ENCODE assay signal across 8 cellular contexts in genomic region chr16:22206013-22206846, GRCh38. TPM values are rescaled to one million over a fixed set of nuclear protein-coding genes. Genes with fewer than 3 reads are reported as not detected.
DNase-seq lines count a peak whose midpoint lies in the region; ATAC-seq and TF ChIP-seq lines count a peak whose summit lies in the region.

EEF2K (plus strand) TSS chr16:22206278; CDS start chr16:22225730, 19,452 bp downstream.

- no peaks in the 10 kb centered on the region for H3K27me3 Mint-ChIP-seq in activated T-cell treated with anti-CD3 and anti-CD28 coated beads, Interleukin-2, amount 50 U/mL, for 4 hours (ENCODE audit: low read depth)

- H3K79me1 ChIP-seq in IMR-90 (ENCODE audit: low read depth in 1 of 2, low read length in 2 of 2): peaks cover 24 to 47% of the 10 kb centered on the region in 2 experiments

- peaks cover 24% of the 10 kb centered on the region for H3K4me1 Mint-ChIP-seq in activated T-cell treated with anti-CD3 and anti-CD28 coated beads, Interleukin-2, amount 50 U/mL, for 4 hours (ENCODE audit: low read depth)
- H3K4me1 Mint-ChIP-seq in stimulated activated effector memory CD8-positive, alpha-beta T cell treated with anti-CD3 and anti-CD28 coated beads, Interleukin-12 subunit alpha, Interleukin-12 subunit beta, amount 100 ng/mL, for 72 hours: peaks cover 24% of the 10 kb centered on the region

- intact Hi-C loops in IMR-90 (cut with micrococcal nuclease): loop anchor here (1.0 kb wide), 2 partner anchors 9 to 91 kb away; partner anchors contain the start of gene POLR3E
- intact Hi-C loops in PC-3 (cut with micrococcal nuclease): loop anchor here (1.0 kb wide), 1 partner anchor 91 kb away; the partner anchor contains the start of gene POLR3E

- H2AK5ac ChIP-seq in IMR-90 (ENCODE audit: low read depth, low read length): peak within 1 kb of the TSS; percentile 9; the same call in 1 of the 2 replicates

- H3K9ac ChIP-seq in IMR-90 (ENCODE audit: low read depth, low read length): peak within 1 kb of the TSS; percentile 73
- H3K9ac ChIP-seq in PC-3 (ENCODE audit: low read length): peak within 1 kb of the TSS; percentile 94

- peak within 1 kb of the TSS; percentile 54 for H4K5ac ChIP-seq in IMR-90 (ENCODE audit: low read depth, low read length)

- peak; percentile 80 for ATAC-seq in GM21528 (IDR thresholded peaks at IDR 0.05; ENCODE audit: low FRiP score, unreplicated experiment)
- ATAC-seq in IMR-90 (ENCODE audit: low read depth): peak; percentile 93
- peak; percentile 88 for ATAC-seq in PC-3
- peak; percentile 88 for ATAC-seq in activated T-cell treated with anti-CD3 and anti-CD28 coated beads, Interleukin-2, amount 50 U/mL, for 4 hours
- peak; percentile 87 for ATAC-seq in esophagus mucosa
- peak; percentile 90 for ATAC-seq in stimulated activated effector memory CD8-positive, alpha-beta T cell treated with anti-CD3 and anti-CD28 coated beads, Interleukin-12 subunit alpha, Interleukin-12 subunit beta, amount 100 ng/mL, for 72 hours

- H2AK9ac ChIP-seq in IMR-90 (replicated peaks; ENCODE audit: low read depth, low read length, poor library complexity): peak within 1 kb of the TSS; percentile 92

- 0 out of 2 replicates have a peak, but pooled peaks cover 1% of the 10 kb centered on the region for H3K36me3 ChIP-seq in IMR-90 (ENCODE audit: control insufficient read depth, insufficient read depth, low read length)
- H3K36me3 ChIP-seq in PC-3 (ENCODE audit: low read depth, low read length): no peaks in the 10 kb centered on the region

- H2BK15ac ChIP-seq in IMR-90 (ENCODE audit: low read depth, low read length): 0 out of 3 replicates have a peak within 1 kb of the TSS, but pooled peaks have one; percentile 12

- WGBS in IMR-90 (ENCODE audit: extremely low coverage in 2 of 2, insufficient read length in 1 of 2), 2 experiments: 0% methylated on average over 35 of the region's 74 CpGs; no CpG with 5 or more reads in 1 of the 2 experiments

- H3K27ac ChIP-seq in IMR-90 (ENCODE audit: insufficient read depth, low read length) (peak within 1 kb of the TSS; percentile 71), PC-3 (ENCODE audit: low read length) (peak within 1 kb of the TSS; percentile 72)

- peak within 1 kb of the TSS; percentile 74 for H3K23ac ChIP-seq in IMR-90 (ENCODE audit: low read depth, low read length)

- H2BK120ac ChIP-seq in IMR-90 (ENCODE audit: low read depth, low read length): peak within 1 kb of the TSS; percentile 29

- no peaks in the 10 kb centered on the region for H3F3A ChIP-seq in PC-3 (ENCODE audit: low read length, unreplicated experiment)

- H3K9me3 ChIP-seq in IMR-90 (ENCODE audit: control insufficient read depth, insufficient read depth, low read length): no peaks in the 10 kb centered on the region
- H3K9me3 ChIP-seq in PC-3 (ENCODE audit: low read length): no peaks in the 10 kb centered on the region

- H3K27me3 ChIP-seq in IMR-90 (ENCODE audit: control insufficient read depth, insufficient read depth, low read length): no peaks in the 10 kb centered on the region
- H3K27me3 ChIP-seq in PC-3 (ENCODE audit: low read length): no peaks in the 10 kb centered on the region

- H2BK5ac ChIP-seq in IMR-90 (ENCODE audit: low read depth, low read length, poor library complexity, severe bottlenecking): peak within 1 kb of the TSS; percentile 63

- peak within 1 kb of the TSS; percentile 90 for H3K4me3 Mint-ChIP-seq in activated T-cell treated with anti-CD3 and anti-CD28 coated beads, Interleukin-2, amount 50 U/mL, for 4 hours
- peak within 1 kb of the TSS; percentile 87 for H3K4me3 Mint-ChIP-seq in stimulated activated effector memory CD8-positive, alpha-beta T cell treated with anti-CD3 and anti-CD28 coated beads, Interleukin-12 subunit alpha, Interleukin-12 subunit beta, amount 100 ng/mL, for 72 hours

- peak within 1 kb of the TSS; percentile 95 for H3K27ac Mint-ChIP-seq in stimulated activated effector memory CD8-positive, alpha-beta T cell treated with anti-CD3 and anti-CD28 coated beads, Interleukin-12 subunit alpha, Interleukin-12 subunit beta, amount 100 ng/mL, for 72 hours

- peak within 1 kb of the TSS; percentile 5; the same call in 1 of the 2 replicates for H3K18ac ChIP-seq in IMR-90 (ENCODE audit: low read depth, low read length)

- H4K91ac ChIP-seq in IMR-90 (ENCODE audit: insufficient read depth, low read depth, low read length): peak within 1 kb of the TSS; percentile 43

- POLR2A ChIA-PET in IMR-90 (lab: Charles Lee; ENCODE audit: unreplicated experiment) (interaction anchor here (0.6 kb wide), 1 partner anchor 14 kb away, joined by 3 read pairs; no protein-coding TSS in a partner anchor), PC-3 (lab: Charles Lee; ENCODE audit: unreplicated experiment) (interaction anchor here (0.6 to 0.7 kb wide), 2 partner anchors 41 to 92 kb away, joined by 3 to 7 read pairs; no protein-coding TSS in a partner anchor)

- CTCF ChIA-PET in IMR-90 (lab: Yijun Ruan, JAX): interaction anchor here (0.7 to 2.3 kb wide), 4 partner anchors 15 to 95 kb away, joined by 3 to 7 read pairs (median 3); no protein-coding TSS in a partner anchor
- CTCF ChIA-PET in PC-3 (lab: Charles Lee): interaction anchor here (0.5 to 0.6 kb wide), 2 partner anchors 10 to 34 kb away, joined by 10 to 14 read pairs; no protein-coding TSS in a partner anchor

- DNase-seq in DMS153 treated with DMSO at 0.1 percent for 48 hours (lab: John Stamatoyannopoulos, UW; ENCODE audit: unreplicated experiment) (peak; percentile 92), IMR-90 (peak; percentile 95), PC-3 (peak; percentile 95), myocyte (ENCODE audit: low read depth) (peak; percentile 97)
- peak; percentile 76 for DNase-seq in activated T-cell treated with anti-CD3 and anti-CD28 coated beads, Interleukin-2, amount 50 U/mL, for 4 hours
- DNase-seq in stimulated activated effector memory CD8-positive, alpha-beta T cell treated with anti-CD3 and anti-CD28 coated beads, Interleukin-12 subunit alpha, Interleukin-12 subunit beta, amount 100 ng/mL, for 72 hours (ENCODE audit: low spot score in 2 of 2): peak; percentile 72 to 86

- peak within 1 kb of the TSS; percentile 78 to 95 for H4K8ac ChIP-seq in IMR-90 (ENCODE audit: low read depth in 2 of 2, low read length in 2 of 2)

- peaks cover 6% of the 10 kb centered on the region for H3K9me1 ChIP-seq in IMR-90 (ENCODE audit: insufficient read depth, low read length)

- H2AFZ ChIP-seq in IMR-90 (replicated peaks; ENCODE audit: low read length, poor library complexity) (peak within 1 kb of the TSS; percentile 96), PC-3 (ENCODE audit: low read length) (peak within 1 kb of the TSS; percentile 87)

- in situ Hi-C loops in IMR-90 (cut with MboI; ENCODE audit: low sequenced_read_pairs): no loop called here

- peak; percentile 62 for TF ChIP-seq RAD21 in IMR-90 (IDR thresholded peaks at IDR 0.05; ENCODE audit: low read length)

- no peak for TF ChIP-seq POLR2A in IMR-90 (IDR thresholded peaks at IDR 0.05; ENCODE audit: low read depth, low read length)

- dilution Hi-C loops in IMR-90 (cut with HindIII; ENCODE audit: low sequenced_read_pairs, unreplicated experiment): no loop called here

- H3K9me3 Mint-ChIP-seq in activated T-cell treated with anti-CD3 and anti-CD28 coated beads, Interleukin-2, amount 50 U/mL, for 4 hours: no peaks in the 10 kb centered on the region
- H3K9me3 Mint-ChIP-seq in stimulated activated effector memory CD8-positive, alpha-beta T cell treated with anti-CD3 and anti-CD28 coated beads, Interleukin-12 subunit alpha, Interleukin-12 subunit beta, amount 100 ng/mL, for 72 hours: no peaks in the 10 kb centered on the region

- peak within 1 kb of the TSS; percentile 76 for H3K4ac ChIP-seq in IMR-90 (ENCODE audit: low read depth, low read length)

- peaks cover 51% of the 10 kb centered on the region for H3K79me2 ChIP-seq in PC-3 (ENCODE audit: low read length)

- H3K4me1 ChIP-seq in IMR-90 (ENCODE audit: control insufficient read depth, insufficient read depth, low read length) (peaks cover 7% of the 10 kb centered on the region; the same call in 1 of the 2 replicates), PC-3 (ENCODE audit: insufficient read depth, low read length) (peaks cover 15% of the 10 kb centered on the region)

- peak within 1 kb of the TSS; percentile 71 for H3K14ac ChIP-seq in IMR-90 (replicated peaks; ENCODE audit: low read depth, low read length)

- H3K4me2 ChIP-seq in IMR-90 (ENCODE audit: low read depth, low read length): peak within 1 kb of the TSS; percentile 82
- peak within 1 kb of the TSS; percentile 87 for H3K4me2 ChIP-seq in PC-3 (ENCODE audit: low read length)

- BruUV-seq in IMR-90 (replicated peaks; lab: Mats Ljungman, UMichigan): no TSS peak
- BruUV-seq in PC-3 (replicated peaks; lab: Mats Ljungman, UMichigan): no TSS peak

- no peaks in the 10 kb centered on the region for H3K9me2 ChIP-seq in PC-3 (replicated peaks; ENCODE audit: low read length)

- H3K36me3 Mint-ChIP-seq in activated T-cell treated with anti-CD3 and anti-CD28 coated beads, Interleukin-2, amount 50 U/mL, for 4 hours (ENCODE audit: insufficient read depth): peaks cover 4% of the 10 kb centered on the region
- H3K36me3 Mint-ChIP-seq in stimulated activated effector memory CD8-positive, alpha-beta T cell treated with anti-CD3 and anti-CD28 coated beads, Interleukin-12 subunit alpha, Interleukin-12 subunit beta, amount 100 ng/mL, for 72 hours: peaks cover 7% of the 10 kb centered on the region

- H3K56ac ChIP-seq in IMR-90 (ENCODE audit: extremely low read depth, insufficient read depth, low read length): peak within 1 kb of the TSS; percentile 78

- H3K4me3 ChIP-seq in IMR-90 (ENCODE audit: insufficient read depth, low read depth, low read length) (peak within 1 kb of the TSS; percentile 73), PC-3 (ENCODE audit: low read length) (peak within 1 kb of the TSS; percentile 92)

- peak; percentile 88 for TF ChIP-seq CTCF in IMR-90 (conservative IDR thresholded peaks at IDR 0.05; ENCODE audit: low read depth, low read length)
- peak; percentile 56 for TF ChIP-seq CTCF in PC-3 (conservative IDR thresholded peaks at IDR 0.05; ENCODE audit: low read depth, low read length)

- peak within 1 kb of the TSS; percentile 48; the same call in 1 of the 2 replicates for H2BK20ac ChIP-seq in IMR-90 (ENCODE audit: low read depth, low read length)

- H4K20me1 ChIP-seq in IMR-90 (ENCODE audit: insufficient read depth, low read length): peaks cover 29% of the 10 kb centered on the region
- peaks cover 12% of the 10 kb centered on the region; the same call in 1 of the 2 replicates for H4K20me1 ChIP-seq in PC-3 (ENCODE audit: low read length)

RNA-seq across cellular contexts. Expression of gene EEF2K, which starts in this region (rescaled TPM):
- 9.7 and 10.3 TPM in 2 replicates for total RNA-seq in IMR-90 (2012; rRNA removed)
- 16.5 and 19.1 TPM in 2 replicates for polyA plus RNA-seq in IMR-90 (2012; rRNA removed)
- polyA plus RNA-seq in IMR-90 (2012; cell fraction: cytosol; rRNA removed): 6.2 and 9.4 TPM in 2 replicates
- polyA plus RNA-seq in IMR-90 (2012; cell fraction: nucleus; rRNA removed; ENCODE audit: low replicate concordance): 27.4 and 28.6 TPM in 2 replicates
- 9.1 and 15.0 TPM in 2 replicates for total RNA-seq in PC-3 (2014; rRNA removed)
- total RNA-seq in activated T-cell treated with anti-CD3 and anti-CD28 coated beads, Interleukin-2, amount 50 U/mL, for 4 hours: 10 to 100 TPM; 17.8 to 22.8 (median 19.1) TPM
- total RNA-seq in esophagus mucosa: 15.1 TPM
- total RNA-seq in myocyte: 19.8 and 22.2 TPM in 2 replicates
- 10.4 TPM for polyA plus RNA-seq in myocyte (2012)

Comparison
In these comparisons a context has a peak if more than half of its experiments do, and no peak if none do; other contexts are left out.
1. Peak in every context shown above with its lines: DNase-seq, ATAC-seq, H3K4me3 ChIP-seq and H3K27ac ChIP-seq.